ENCODE assay signal across 1 cellular context in the genomic region with DNA sequence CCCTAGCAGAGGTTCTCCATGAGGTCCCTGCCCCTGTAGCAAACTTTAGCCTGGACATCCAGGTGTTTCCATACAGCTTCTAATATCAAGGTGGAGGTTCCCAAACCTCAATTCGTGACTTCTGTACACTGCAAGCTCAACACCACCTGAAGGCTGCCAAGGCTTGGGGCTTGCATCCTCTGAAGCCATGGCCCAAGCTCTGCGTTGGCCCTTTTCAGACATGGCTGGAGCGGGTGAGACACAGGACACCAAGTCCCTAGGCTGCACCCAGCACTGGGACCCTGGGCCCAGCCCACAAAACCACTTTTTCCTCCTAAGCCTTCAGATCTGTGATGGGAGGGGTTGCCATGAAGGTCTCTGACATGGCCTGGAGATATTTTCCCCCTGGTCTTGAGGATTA.
TF ChIP-seq lines count a peak whose summit lies in the region.

No MANE protein-coding gene starts in this region.

TF ChIP-seq in GM23338, 12 proteins besides CTCF, POLR2A, EP300 and RAD21 (continued from another document):
- TF ChIP-seq, protein P1, sequence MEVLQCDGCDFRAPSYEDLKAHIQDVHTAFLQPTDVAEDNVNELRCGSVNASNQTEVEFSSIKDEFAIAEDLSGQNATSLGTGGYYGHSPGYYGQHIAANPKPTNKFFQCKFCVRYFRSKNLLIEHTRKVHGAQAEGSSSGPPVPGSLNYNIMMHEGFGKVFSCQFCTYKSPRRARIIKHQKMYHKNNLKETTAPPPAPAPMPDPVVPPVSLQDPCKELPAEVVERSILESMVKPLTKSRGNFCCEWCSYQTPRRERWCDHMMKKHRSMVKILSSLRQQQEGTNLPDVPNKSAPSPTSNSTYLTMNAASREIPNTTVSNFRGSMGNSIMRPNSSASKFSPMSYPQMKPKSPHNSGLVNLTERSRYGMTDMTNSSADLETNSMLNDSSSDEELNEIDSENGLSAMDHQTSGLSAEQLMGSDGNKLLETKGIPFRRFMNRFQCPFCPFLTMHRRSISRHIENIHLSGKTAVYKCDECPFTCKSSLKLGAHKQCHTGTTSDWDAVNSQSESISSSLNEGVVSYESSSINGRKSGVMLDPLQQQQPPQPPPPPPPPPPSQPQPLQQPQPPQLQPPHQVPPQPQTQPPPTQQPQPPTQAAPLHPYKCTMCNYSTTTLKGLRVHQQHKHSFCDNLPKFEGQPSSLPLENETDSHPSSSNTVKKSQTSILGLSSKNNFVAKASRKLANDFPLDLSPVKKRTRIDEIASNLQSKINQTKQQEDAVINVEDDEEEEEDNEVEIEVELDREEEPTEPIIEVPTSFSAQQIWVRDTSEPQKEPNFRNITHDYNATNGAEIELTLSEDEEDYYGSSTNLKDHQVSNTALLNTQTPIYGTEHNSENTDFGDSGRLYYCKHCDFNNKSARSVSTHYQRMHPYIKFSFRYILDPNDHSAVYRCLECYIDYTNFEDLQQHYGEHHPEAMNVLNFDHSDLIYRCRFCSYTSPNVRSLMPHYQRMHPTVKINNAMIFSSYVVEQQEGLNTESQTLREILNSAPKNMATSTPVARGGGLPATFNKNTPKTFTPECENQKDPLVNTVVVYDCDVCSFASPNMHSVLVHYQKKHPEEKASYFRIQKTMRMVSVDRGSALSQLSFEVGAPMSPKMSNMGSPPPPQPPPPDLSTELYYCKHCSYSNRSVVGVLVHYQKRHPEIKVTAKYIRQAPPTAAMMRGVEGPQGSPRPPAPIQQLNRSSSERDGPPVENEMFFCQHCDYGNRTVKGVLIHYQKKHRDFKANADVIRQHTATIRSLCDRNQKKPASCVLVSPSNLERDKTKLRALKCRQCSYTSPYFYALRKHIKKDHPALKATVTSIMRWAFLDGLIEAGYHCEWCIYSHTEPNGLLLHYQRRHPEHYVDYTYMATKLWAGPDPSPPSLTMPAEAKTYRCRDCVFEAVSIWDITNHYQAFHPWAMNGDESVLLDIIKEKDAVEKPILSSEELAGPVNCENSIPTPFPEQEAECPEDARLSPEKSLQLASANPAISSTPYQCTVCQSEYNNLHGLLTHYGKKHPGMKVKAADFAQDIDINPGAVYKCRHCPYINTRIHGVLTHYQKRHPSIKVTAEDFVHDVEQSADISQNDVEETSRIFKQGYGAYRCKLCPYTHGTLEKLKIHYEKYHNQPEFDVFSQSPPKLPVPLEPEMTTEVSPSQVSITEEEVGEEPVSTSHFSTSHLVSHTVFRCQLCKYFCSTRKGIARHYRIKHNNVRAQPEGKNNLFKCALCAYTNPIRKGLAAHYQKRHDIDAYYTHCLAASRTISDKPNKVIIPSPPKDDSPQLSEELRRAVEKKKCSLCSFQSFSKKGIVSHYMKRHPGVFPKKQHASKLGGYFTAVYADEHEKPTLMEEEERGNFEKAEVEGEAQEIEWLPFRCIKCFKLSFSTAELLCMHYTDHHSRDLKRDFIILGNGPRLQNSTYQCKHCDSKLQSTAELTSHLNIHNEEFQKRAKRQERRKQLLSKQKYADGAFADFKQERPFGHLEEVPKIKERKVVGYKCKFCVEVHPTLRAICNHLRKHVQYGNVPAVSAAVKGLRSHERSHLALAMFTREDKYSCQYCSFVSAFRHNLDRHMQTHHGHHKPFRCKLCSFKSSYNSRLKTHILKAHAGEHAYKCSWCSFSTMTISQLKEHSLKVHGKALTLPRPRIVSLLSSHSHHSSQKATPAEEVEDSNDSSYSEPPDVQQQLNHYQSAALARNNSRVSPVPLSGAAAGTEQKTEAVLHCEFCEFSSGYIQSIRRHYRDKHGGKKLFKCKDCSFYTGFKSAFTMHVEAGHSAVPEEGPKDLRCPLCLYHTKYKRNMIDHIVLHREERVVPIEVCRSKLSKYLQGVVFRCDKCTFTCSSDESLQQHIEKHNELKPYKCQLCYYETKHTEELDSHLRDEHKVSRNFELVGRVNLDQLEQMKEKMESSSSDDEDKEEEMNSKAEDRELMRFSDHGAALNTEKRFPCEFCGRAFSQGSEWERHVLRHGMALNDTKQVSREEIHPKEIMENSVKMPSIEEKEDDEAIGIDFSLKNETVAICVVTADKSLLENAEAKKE (CRISPR knock-in tag; IDR thresholded peaks at IDR 0.05) = no peak
- no peak for TF ChIP-seq ZNF331 (CRISPR knock-in tag; IDR thresholded peaks at IDR 0.05; ENCODE audit: low read depth)
- no peak for TF ChIP-seq ZNF114 (CRISPR knock-in tag; IDR thresholded peaks at IDR 0.05)
- no peak for TF ChIP-seq JUNB (IDR thresholded peaks at IDR 0.05; ENCODE audit: unreplicated experiment)
- TF ChIP-seq STAT1 (IDR thresholded peaks at IDR 0.05; ENCODE audit: unreplicated experiment) = no peak
